14 cellular contexts compared by ENCODE assay signal in the genomic region with DNA sequence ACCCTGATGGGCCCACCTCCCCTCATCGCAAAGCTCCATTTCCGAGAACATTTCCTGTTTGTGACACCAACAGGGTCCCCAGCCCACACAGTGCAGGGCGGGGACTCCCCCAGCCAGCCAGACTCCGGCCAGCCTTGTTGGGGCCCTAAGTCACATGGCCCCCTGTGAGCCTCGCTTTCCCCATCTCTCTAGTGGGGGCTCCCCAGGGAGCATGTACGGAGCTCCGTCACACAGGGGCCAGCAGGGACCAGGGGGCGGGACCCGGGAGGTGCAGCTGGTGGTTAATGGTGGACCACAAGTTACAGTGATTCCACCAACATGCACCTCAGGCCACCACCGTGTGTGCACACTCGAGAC. TPM values are rescaled to one million over a fixed set of nuclear protein-coding genes. Genes with fewer than 3 reads are reported as not detected.
DNase-seq lines count a peak whose midpoint lies in the region; ATAC-seq, FAIRE-seq and TF ChIP-seq lines count a peak whose summit lies in the region.
"Had no signal": no experiment of that assay in that cellular context is flagged by ENCODE, and none has a peak within 500 bp of the region (broad histone marks: within the 10 kb centered on the region; RNA-seq: fewer than 3 reads in every experiment).

No MANE protein-coding gene starts in this region.

- peak overlapping the region; percentile 25 for H2BK12ac ChIP-seq in neuronal stem cell (ENCODE audit: low read length)

- POLR2A ChIA-PET in CD8-positive, alpha-beta T cell (lab: Charles Lee), result interaction anchor here (1.2 to 1.4 kb wide), 3 partner anchors 18 to 51 kb away, joined by 5 read pairs; partner anchors contain the start of gene MFSD12
- POLR2A ChIA-PET in HEK293T (lab: Yijun Ruan, JAX), result interaction anchor here (0.8 kb wide), 1 partner anchor 115 kb away, joined by 3 read pairs; no protein-coding TSS in a partner anchor

- H4K91ac ChIP-seq in neuronal stem cell (ENCODE audit: low read depth, low read length, poor library complexity), result no peak overlapping the region

- peak; percentile 74 for ATAC-seq in CD8-positive, alpha-beta T cell
- ATAC-seq: left lung had no signal

- TF ChIP-seq CTCF in CD8-positive, alpha-beta T cell (IDR thresholded peaks at IDR 0.05), result no peak
- no peak for TF ChIP-seq CTCF in astrocyte (IDR thresholded peaks at IDR 0.05; ENCODE audit: insufficient read depth, low read depth, low read length)
- TF ChIP-seq CTCF in mesothelial cell of epicardium (IDR thresholded peaks at IDR 0.05; ENCODE audit: unreplicated experiment), result no peak

- H3K79me1 ChIP-seq in neuronal stem cell (ENCODE audit: low read depth, low read length), result no peaks in the 10 kb centered on the region

- H3K4me1 Mint-ChIP-seq in CD8-positive, alpha-beta T cell (ENCODE audit: low read depth), result peaks cover 15% of the 10 kb centered on the region
- H3K4me1 Mint-ChIP-seq in astrocyte (ENCODE audit: low read depth, unreplicated experiment), result peaks cover 7% of the 10 kb centered on the region
- H3K4me1 Mint-ChIP-seq in mesothelial cell of epicardium, result peaks cover 10% of the 10 kb centered on the region

- no CpG with 5 or more reads among the region's 11 CpGs for WGBS in neuronal stem cell (ENCODE audit: extremely low coverage in 2 of 2, insufficient read length in 2 of 2, insufficient replicate concordance in 1 of 2), 2 donors

- H3K18ac ChIP-seq in neuronal stem cell (ENCODE audit: low read length), result peak overlapping the region; percentile 38

- no peaks in the 10 kb centered on the region for H3K9me3 ChIP-seq in CD8-positive, alpha-beta T cell (ENCODE audit: low read length)
- H3K9me3 ChIP-seq in astrocyte (ENCODE audit: insufficient read depth, low read depth, low read length) (no peaks in the 10 kb centered on the region), neuronal stem cell (replicated peaks in 1 of 2; ENCODE audit: control insufficient read depth in 2 of 2, insufficient read depth in 1 of 2, low read depth in 1 of 2, low read length in 2 of 2) (no peaks in the 10 kb centered on the region)
- H3K9me3 ChIP-seq: left lung had no signal

- CTCF ChIA-PET in CD8-positive, alpha-beta T cell (lab: Charles Lee), result interaction anchor here (0.9 to 1.4 kb wide), 3 partner anchors 19 to 59 kb away, joined by 3 to 5 read pairs (median 4); no protein-coding TSS in a partner anchor
- CTCF ChIA-PET in HEK293T (lab: Yijun Ruan, JAX), result no interaction called here

- peak overlapping the region; percentile 86 for H4K8ac ChIP-seq in neuronal stem cell (ENCODE audit: low read depth, low read length)

- H2AFZ ChIP-seq in astrocyte (ENCODE audit: low read depth, low read length) (no peak overlapping the region), neuronal stem cell (ENCODE audit: low read length) (no peak overlapping the region)

- peaks cover 9% of the 10 kb centered on the region for H4K20me1 ChIP-seq in astrocyte (ENCODE audit: insufficient read depth, low read length)

- no peak overlapping the region for H3K27ac Mint-ChIP-seq in CD8-positive, alpha-beta T cell
- H3K27ac Mint-ChIP-seq in astrocyte (ENCODE audit: unreplicated experiment), result no peak overlapping the region
- no peak overlapping the region for H3K27ac Mint-ChIP-seq in mesothelial cell of epicardium
- H3K27ac Mint-ChIP-seq: type B pancreatic cell had no signal

- no peaks in the 10 kb centered on the region for H3K79me2 ChIP-seq in astrocyte (ENCODE audit: insufficient read depth, low read length)

- H2AK5ac ChIP-seq in neuronal stem cell (ENCODE audit: low read depth, low read length), result peak overlapping the region; percentile 1

- no peak overlapping the region for H3K4ac ChIP-seq in neuronal stem cell (ENCODE audit: low read length)

- peaks cover 47% of the 10 kb centered on the region for H3K4me1 ChIP-seq in CD8-positive, alpha-beta T cell (ENCODE audit: insufficient read depth, low read length)
- H3K4me1 ChIP-seq in astrocyte (ENCODE audit: insufficient read depth, low read length) (peaks cover 28% of the 10 kb centered on the region), neuronal stem cell (ENCODE audit: control insufficient read depth in 2 of 2, insufficient read depth in 1 of 2, low read depth in 1 of 2, low read length in 2 of 2) (peaks cover 5 to 18% of the 10 kb centered on the region in 2 donors)

- no peak for FAIRE-seq in astrocyte (lab: Jason Lieb, UNC)

- no peak overlapping the region for H2BK15ac ChIP-seq in neuronal stem cell (ENCODE audit: low read length)

- intact Hi-C loops in CD8-positive, alpha-beta T cell (cut with DNase I, micrococcal nuclease), result no loop called here

- H3K14ac ChIP-seq in neuronal stem cell (ENCODE audit: low read length), result no peak overlapping the region

- H3K36me3 Mint-ChIP-seq in CD8-positive, alpha-beta T cell, result peaks cover 2% of the 10 kb centered on the region
- H3K36me3 Mint-ChIP-seq in astrocyte (ENCODE audit: low read depth, unreplicated experiment) (no peaks in the 10 kb centered on the region), mesothelial cell of epicardium (no peaks in the 10 kb centered on the region)
- H3K36me3 Mint-ChIP-seq: type B pancreatic cell had no signal

- H3K27me3 ChIP-seq in CD8-positive, alpha-beta T cell (ENCODE audit: insufficient read depth, low read length), result no peaks in the 10 kb centered on the region
- H3K27me3 ChIP-seq in astrocyte (ENCODE audit: insufficient read depth, low read length), result no peaks in the 10 kb centered on the region
- peaks cover 3 to 29% (median 28%) of the 10 kb centered on the region in 3 experiments for H3K27me3 ChIP-seq in neuronal stem cell (ENCODE audit: control insufficient read depth in 3 of 3, insufficient read depth in 3 of 3, low read depth in 1 of 3, low read length in 3 of 3)

- H3K4me3 Mint-ChIP-seq in CD8-positive, alpha-beta T cell, result no peak overlapping the region
- H3K4me3 Mint-ChIP-seq in astrocyte (ENCODE audit: unreplicated experiment), result no peak overlapping the region
- no peak overlapping the region for H3K4me3 Mint-ChIP-seq in mesothelial cell of epicardium
- H3K4me3 Mint-ChIP-seq: type B pancreatic cell had no signal

- in situ Hi-C loops in KBM-7 (cut with MboI; ENCODE audit: low pct_unique_long_range_greater_than_20kb, low sequenced_read_pairs), result no loop called here

- no peaks in the 10 kb centered on the region for H3K36me3 ChIP-seq in CD8-positive, alpha-beta T cell (ENCODE audit: insufficient read depth, low read length)
- H3K36me3 ChIP-seq in astrocyte (ENCODE audit: insufficient read depth, low read length), result no peaks in the 10 kb centered on the region
- peaks cover 0 to 2% of the 10 kb centered on the region in 2 donors for H3K36me3 ChIP-seq in neuronal stem cell (replicated peaks in 1 of 2; ENCODE audit: control insufficient read depth in 2 of 2, insufficient read depth in 2 of 2, low read length in 2 of 2)
- H3K36me3 ChIP-seq: left lung had no signal

- H2BK5ac ChIP-seq in neuronal stem cell (ENCODE audit: low read length), result no peak overlapping the region

- H3K27ac ChIP-seq in CD8-positive, alpha-beta T cell (ENCODE audit: low read depth, low read length), result peak overlapping the region; percentile 26
- H3K27ac ChIP-seq in astrocyte (ENCODE audit: low read depth, low read length), result no peak overlapping the region
- no peak overlapping the region for H3K27ac ChIP-seq in neuronal stem cell (replicated peaks; ENCODE audit: low read length)
- H3K27ac ChIP-seq: left lung had no signal

- DNase-seq in CD8-positive, alpha-beta T cell, result peak in 6 of 7 experiments; percentile 35 to 81 (median 48)
- peak; percentile 69 for DNase-seq in KBM-7
- DNase-seq in astrocyte (ENCODE audit: low read depth), result no peak
- DNase-seq in neuronal stem cell (ENCODE audit: low spot score), result no peak
- no peak for DNase-seq in NCI-H1092 (lab: John Stamatoyannopoulos, UW)
- DNase-seq in HEK293T (ENCODE audit: extremely low spot score), result no peak
- DNase-seq in mesothelial cell of epicardium (ENCODE audit: low spot score in 2 of 2, unreplicated experiment in 2 of 2), result no peak
- DNase-seq in central memory CD4-positive, alpha-beta T cell, result no peak
- DNase-seq: COR-L47, MV-4-11, NCI-H774, posterior cingulate gyrus had no signal

- H3K9me3 Mint-ChIP-seq in CD8-positive, alpha-beta T cell, result no peaks in the 10 kb centered on the region
- H3K9me3 Mint-ChIP-seq in astrocyte (ENCODE audit: unreplicated experiment) (no peaks in the 10 kb centered on the region), mesothelial cell of epicardium (no peaks in the 10 kb centered on the region)
- H3K9me3 Mint-ChIP-seq: type B pancreatic cell had no signal

- H3K9ac ChIP-seq in astrocyte (ENCODE audit: low read length) (peak overlapping the region; percentile 58), neuronal stem cell (ENCODE audit: low read depth, low read length, poor library complexity) (no peak overlapping the region)

- peak overlapping the region; percentile 73 for H3K23ac ChIP-seq in neuronal stem cell (ENCODE audit: low read depth, low read length, poor library complexity)

- H3K27me3 Mint-ChIP-seq in CD8-positive, alpha-beta T cell (ENCODE audit: low read depth), result no peaks in the 10 kb centered on the region
- H3K27me3 Mint-ChIP-seq in astrocyte (ENCODE audit: low read depth, unreplicated experiment), result peaks cover 6% of the 10 kb centered on the region
- peaks cover 16% of the 10 kb centered on the region for H3K27me3 Mint-ChIP-seq in mesothelial cell of epicardium (ENCODE audit: low read depth)

- no peak overlapping the region for H2BK120ac ChIP-seq in neuronal stem cell (ENCODE audit: low read depth, low read length)

- H3K4me2 ChIP-seq in astrocyte (ENCODE audit: low read length) (peak overlapping the region; percentile 84), neuronal stem cell (ENCODE audit: insufficient read depth, low read length, poor library complexity, severe bottlenecking) (no peak overlapping the region)

- peak overlapping the region; percentile 20 for H3K4me3 ChIP-seq in CD8-positive, alpha-beta T cell (ENCODE audit: low read depth, low read length)
- H3K4me3 ChIP-seq in astrocyte (ENCODE audit: insufficient read depth, low read depth, low read length) (no peak overlapping the region), neuronal stem cell (ENCODE audit: low read length in 2 of 2) (no peak overlapping the region)

RNA-seq across cellular contexts. Expression of gene TBXA2R, which starts 1.7 kb away (rescaled TPM):
- total RNA-seq in CD8-positive, alpha-beta T cell, result 1 to 10 TPM; 2.3 to 2.6 TPM
- total RNA-seq in astrocyte, result 0.31 and 0.39 TPM in 2 replicates
- 0.11 TPM for polyA plus RNA-seq in neuronal stem cell (2013, experiment 1 of 2)
- polyA plus RNA-seq in neuronal stem cell (2013, experiment 2 of 2), result 0.12 TPM
- 0.38 to 1.0 TPM (median 0.47 TPM) in 3 replicates for total RNA-seq in mesothelial cell of epicardium

RNA-seq across cellular contexts. Expression of gene GIPC3, which starts 19.7 kb away (rescaled TPM):
- under 1 TPM; 0.19 to 0.49 TPM for total RNA-seq in CD8-positive, alpha-beta T cell
- total RNA-seq in astrocyte, result 0.09 and 0.10 TPM in 2 replicates
- polyA plus RNA-seq in neuronal stem cell (2013, experiment 1 of 2), result 0.46 TPM
- polyA plus RNA-seq in neuronal stem cell (2013, experiment 2 of 2), result 0.47 TPM
- 0.07 to 0.11 TPM (median 0.09 TPM) in 3 replicates for total RNA-seq in mesothelial cell of epicardium

RNA-seq across cellular contexts. Expression of gene CACTIN, which starts 21.6 kb away (rescaled TPM):
- total RNA-seq in CD8-positive, alpha-beta T cell, result 10 to 100 TPM; 32.5 to 33.0 TPM
- total RNA-seq in astrocyte, result 22.0 and 26.7 TPM in 2 replicates
- polyA plus RNA-seq in neuronal stem cell (2013, experiment 1 of 2), result 23.9 TPM
- polyA plus RNA-seq in neuronal stem cell (2013, experiment 2 of 2), result 25.3 TPM
- 36.6 to 39.2 TPM (median 37.3 TPM) in 3 replicates for total RNA-seq in mesothelial cell of epicardium

RNA-seq across cellular contexts. Expression of gene HMG20B, which starts 32.2 kb away (rescaled TPM):
- 10 to 100 TPM; 32.3 to 37.8 TPM for total RNA-seq in CD8-positive, alpha-beta T cell
- total RNA-seq in astrocyte, result 55.9 and 63.8 TPM in 2 replicates
- 76.9 TPM for polyA plus RNA-seq in neuronal stem cell (2013, experiment 1 of 2)
- 73.8 TPM for polyA plus RNA-seq in neuronal stem cell (2013, experiment 2 of 2)
- total RNA-seq in mesothelial cell of epicardium, result 89.5 to 94.9 TPM (median 93.9 TPM) in 3 replicates

RNA-seq across cellular contexts. Expression of gene MFSD12, which starts 47.6 kb away (rescaled TPM):
- 10 to 100 TPM; 42.3 to 42.7 TPM for total RNA-seq in CD8-positive, alpha-beta T cell
- total RNA-seq in astrocyte, result 181 and 201 TPM in 2 replicates
- polyA plus RNA-seq in neuronal stem cell (2013, experiment 1 of 2), result 27.9 TPM
- 25.3 TPM for polyA plus RNA-seq in neuronal stem cell (2013, experiment 2 of 2)
- 58.3 to 61.1 TPM (median 59.5 TPM) in 3 replicates for total RNA-seq in mesothelial cell of epicardium

Comparison
In these comparisons a context has a peak if more than half of its experiments do, and no peak if none do; other contexts are left out.
1. DNase-seq: peak in CD8-positive, alpha-beta T cell (6 of 7) and KBM-7 (single experiment); none in astrocyte (single experiment), neuronal stem cell (single experiment), NCI-H1092 (single experiment), HEK293T (single experiment), mesothelial cell of epicardium (0 of 2) and central memory CD4-positive, alpha-beta T cell (single experiment).